In the genomic region with DNA sequence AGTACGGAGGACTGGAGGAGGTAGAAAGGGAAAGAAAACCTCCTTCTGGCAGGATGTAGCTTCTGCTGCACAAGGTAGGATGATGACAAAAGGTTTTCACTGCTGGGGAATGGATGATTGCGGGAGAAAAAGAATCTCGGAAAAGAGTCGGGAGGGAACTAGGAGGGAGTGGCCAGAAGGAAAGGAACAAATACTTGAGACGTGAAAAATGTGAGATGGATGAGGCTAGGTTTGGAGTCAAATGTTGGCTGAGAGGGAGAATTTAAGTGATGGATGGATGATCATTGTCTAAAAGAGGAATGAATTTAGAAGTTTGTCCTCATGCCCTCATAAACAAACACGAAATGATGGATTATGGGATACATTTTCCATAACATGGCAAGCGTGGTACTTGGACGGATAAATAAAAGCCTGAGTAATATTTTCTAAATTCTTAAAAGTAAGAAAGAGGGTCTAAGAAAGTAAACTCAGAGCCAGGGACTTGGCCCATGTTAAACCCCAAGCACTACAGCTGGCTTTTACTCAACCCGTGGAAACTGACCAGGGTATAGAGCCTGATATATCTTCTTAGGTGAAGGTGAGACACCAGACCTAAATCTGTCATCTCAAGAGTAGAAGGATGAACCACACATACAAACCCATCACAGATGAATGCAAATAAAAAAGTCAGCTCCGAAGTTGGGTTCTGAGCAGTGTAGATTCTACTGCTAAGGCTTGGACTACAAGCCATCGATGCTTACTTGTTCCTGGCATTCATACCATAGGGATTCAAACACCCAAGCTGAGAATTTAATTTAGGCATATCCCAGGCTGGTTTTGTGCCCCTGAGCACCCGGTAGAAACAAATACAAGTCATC, we compare ENCODE assay signal across 8 cellular contexts.
A peak's percentile ranks its signal among the peaks of the same experiment; 100 is the strongest.
DNase-seq lines count a peak whose midpoint lies in the region; ATAC-seq, FAIRE-seq and TF ChIP-seq lines count a peak whose summit lies in the region.

No MANE protein-coding gene starts in this region.

- H3K27me3 ChIP-seq in BE2C, result no peaks in the 10 kb centered on the region
- no peaks in the 10 kb centered on the region for H3K27me3 ChIP-seq in SK-N-SH (ENCODE audit: insufficient read depth)
- H3K27me3 ChIP-seq in neuron (ENCODE audit: insufficient read depth, low read length), result no peaks in the 10 kb centered on the region

- H3K36me3 ChIP-seq in BE2C (peaks cover 2% of the 10 kb centered on the region; the same call in 1 of the 2 replicates), SK-N-SH (replicated peaks in 1 of 2; ENCODE audit: control insufficient read depth in 1 of 2, insufficient read depth in 2 of 2, low read length in 1 of 2) (peaks cover 6 to 13% of the 10 kb centered on the region in 2 experiments), neuron (ENCODE audit: insufficient read depth, low read length) (no peaks in the 10 kb centered on the region)

- POLR2A ChIA-PET in SK-N-SH (lab: Yijun Ruan, JAX), result interaction anchor here (0.6 to 7.7 kb wide), 18 partner anchors 8 to 1707 kb away, joined by 3 to 623 read pairs (median 14); a partner anchor contains a TSS

- peaks cover 46% of the 10 kb centered on the region for H3F3A ChIP-seq in SK-N-SH (replicated peaks; ENCODE audit: insufficient read depth)

- TF ChIP-seq POLR2A in H54 (IDR thresholded peaks at IDR 0.05; ENCODE audit: low read depth, low read length), result peak; percentile 28; the same call in 1 of the 2 replicates

- TF ChIP-seq EP300 in SK-N-SH (IDR thresholded peaks at IDR 0.05; ENCODE audit: borderline replicate concordance in 1 of 2, low read depth in 1 of 2, low read length in 1 of 2), result no peak

- H3K27ac ChIP-seq in SK-N-SH (ENCODE audit: low read depth in 2 of 2, low read length in 1 of 2), result peak overlapping the region; percentile 80 to 88

- peak overlapping the region; percentile 78 for H3K4me2 ChIP-seq in SK-N-SH

- peak overlapping the region; percentile 95 for H3K9ac ChIP-seq in SK-N-SH

- H2AFZ ChIP-seq in SK-N-SH (ENCODE audit: low read depth) (peak overlapping the region; percentile 7; the same call in 1 of the 2 replicates), neuron (ENCODE audit: low read depth, low read length) (no peak overlapping the region)

- H3K4me3 ChIP-seq in BE2C (ENCODE audit: low read depth, low read length) (peak overlapping the region; percentile 99), SK-N-SH (ENCODE audit: low read depth in 2 of 2, low read length in 1 of 2) (peak overlapping the region; percentile 73 to 96), epithelial cell of esophagus (ENCODE audit: low read length) (peak overlapping the region; percentile 66), neuron (ENCODE audit: low read length) (peak overlapping the region; percentile 76)

- TF ChIP-seq CTCF in BE2C (IDR thresholded peaks at IDR 0.05; ENCODE audit: low read depth, low read length) (no peak), SK-N-SH (IDR thresholded peaks at IDR 0.05) (no peak), epithelial cell of esophagus (IDR thresholded peaks at IDR 0.05; ENCODE audit: insufficient read depth, low read depth, low read length, missing control alignments) (no peak)

- peaks cover 58% of the 10 kb centered on the region for H3K79me2 ChIP-seq in SK-N-SH (ENCODE audit: insufficient read depth)

- no peak for TF ChIP-seq RAD21 in SK-N-SH (IDR thresholded peaks at IDR 0.05; ENCODE audit: low read length)

- ATAC-seq in GM18870 (IDR thresholded peaks at IDR 0.05; ENCODE audit: unreplicated experiment) (no peak), GM21360 (IDR thresholded peaks at IDR 0.05; ENCODE audit: unreplicated experiment) (no peak)

- H3K9me3 ChIP-seq in BE2C (no peaks in the 10 kb centered on the region), SK-N-SH (no peaks in the 10 kb centered on the region), neuron (ENCODE audit: low read length) (no peaks in the 10 kb centered on the region)

- H3K4me1 ChIP-seq in BE2C (peaks cover 3% of the 10 kb centered on the region; the same call in 1 of the 2 replicates), SK-N-SH (ENCODE audit: control insufficient read depth in 1 of 2, insufficient read depth in 2 of 2, low read depth in 1 of 2, low read length in 1 of 2) (no peaks in the 10 kb centered on the region; a peak in 3 of 4 replicates), neuron (ENCODE audit: insufficient read depth, low read length) (peaks cover 19% of the 10 kb centered on the region)

- WGBS in SK-N-SH (ENCODE audit: low lambda C conversion rate), result 6% methylated on average over 12 of the region's 12 CpGs

- CTCF ChIA-PET in SK-N-SH (lab: Yijun Ruan, JAX), result interaction anchor here (1.8 to 3.1 kb wide), 4 partner anchors 10 to 29 kb away, joined by 6 to 18 read pairs (median 10); a partner anchor contains a TSS

- H4K20me1 ChIP-seq in SK-N-SH (ENCODE audit: insufficient read depth), result peaks cover 9% of the 10 kb centered on the region

- FAIRE-seq in H54 (lab: Jason Lieb, UNC), result no peak

- no peak for DNase-seq in BE2C
- DNase-seq in H54 (ENCODE audit: insufficient read length, low spot score), result no peak
- DNase-seq in SK-N-SH, result no peak
- DNase-seq in epithelial cell of esophagus (ENCODE audit: low read depth), result peak; percentile 44
- DNase-seq in cortex of kidney (lab: John Stamatoyannopoulos, UW), result no peak

- no peaks in the 10 kb centered on the region for H3K9me2 ChIP-seq in SK-N-SH

TF ChIP-seq in SK-N-SH, 30 proteins besides CTCF, POLR2A, EP300 and RAD21:
- TF ChIP-seq POLR2AphosphoS5 (IDR thresholded peaks at IDR 0.05; ENCODE audit: low read depth, low read length) (0 out of 2 replicates have a peak, but pooled peaks have one; percentile 9), JUND (IDR thresholded peaks at IDR 0.05) (no peak)
